ENCODE assay signal across 7 cellular contexts in genomic region chr1:110472546-110472945, GRCh38. TPM values are rescaled to one million over a fixed set of nuclear protein-coding genes. Genes with fewer than 3 reads are reported as not detected.
"Had no signal": no experiment of that assay in that cellular context is flagged by ENCODE, and none has a peak within 500 bp of the region (broad histone marks: within the 10 kb centered on the region; RNA-seq: fewer than 3 reads in every experiment).

No MANE protein-coding gene starts in this region.

- H3K4me3 Mint-ChIP-seq: H9 had no signal

- ATAC-seq: K562 had no signal

- H3K9ac ChIP-seq: GM23248 had no signal

- DNase-seq: GM23248, H9, HCEC 1CT, IMR-90 had no signal

- H3K27ac Mint-ChIP-seq: H9 had no signal

- H2AFZ ChIP-seq: GM23248 had no signal

- H3K9me3 Mint-ChIP-seq: H9 had no signal

- H3K4me3 ChIP-seq: GM23248, K562 had no signal

- H3K27ac ChIP-seq: GM23248 had no signal

RNA-seq across cellular contexts. Expression of gene PROK1, which starts 21.6 kb away (rescaled TPM):
- total RNA-seq: GM23248, H1, H9, HT-29, IMR-90, K562 had no signal
- polyA plus RNA-seq: GM23248, IMR-90 had no signal

RNA-seq across cellular contexts. Expression of gene KCNA10, which starts 46.4 kb away (rescaled TPM):
- total RNA-seq: GM23248, H1, H9, HT-29, IMR-90, K562 had no signal
- polyA plus RNA-seq: GM23248, H1, IMR-90, K562 had no signal
